ENCODE assay signal across 9 cellular contexts in the genomic region with DNA sequence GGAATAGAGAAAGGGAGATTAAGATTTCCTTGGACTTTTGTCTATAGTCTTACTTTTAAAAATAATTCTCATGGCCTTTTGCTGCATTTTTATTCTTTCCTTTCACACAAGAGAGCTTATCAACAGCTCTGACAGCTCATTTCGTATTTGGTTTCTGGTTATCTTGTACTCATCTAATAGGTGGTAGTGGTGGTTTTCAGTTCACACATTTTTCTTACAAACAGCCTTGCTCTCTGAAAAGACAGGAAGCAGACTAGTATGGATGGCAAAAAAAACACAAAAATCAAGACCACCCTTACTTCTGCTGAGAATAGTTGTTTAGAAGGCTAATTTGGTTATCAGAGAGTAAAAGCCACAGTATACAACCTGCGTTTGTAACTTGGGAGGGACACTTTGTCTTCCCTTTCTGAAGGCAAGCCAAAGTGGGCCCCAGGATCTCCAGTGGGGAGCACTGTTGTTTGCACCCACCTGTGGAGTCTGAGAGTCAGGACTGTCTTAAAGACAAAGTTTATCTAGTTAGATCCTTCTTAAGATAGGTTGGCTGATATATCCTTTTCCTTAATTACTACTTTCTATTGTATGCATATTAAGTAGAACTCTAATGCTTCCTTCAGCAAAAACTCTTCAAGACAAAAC.
DNase-seq lines count a peak whose midpoint lies in the region; ATAC-seq and TF ChIP-seq lines count a peak whose summit lies in the region.
"Had no signal": no experiment of that assay in that cellular context is flagged by ENCODE, and none has a peak within 500 bp of the region (broad histone marks: within the 10 kb centered on the region; RNA-seq: fewer than 3 reads in every experiment).

No MANE protein-coding gene starts in this region.

- H3K79me1 ChIP-seq in mesenchymal stem cell (replicated peaks; ENCODE audit: low read length, poor library complexity, severe bottlenecking) = peaks cover 34% of the 10 kb centered on the region

- no peak overlapping the region for H3K27ac ChIP-seq in mesenchymal stem cell (ENCODE audit: low read length, poor library complexity, severe bottlenecking)

- ATAC-seq in GM18505 (IDR thresholded peaks at IDR 0.05; ENCODE audit: unreplicated experiment) = peak; percentile 54
- peak; percentile 62 for ATAC-seq in GM21528 (IDR thresholded peaks at IDR 0.05; ENCODE audit: low FRiP score, unreplicated experiment)
- peak; percentile 60 for ATAC-seq in HG03521 (IDR thresholded peaks at IDR 0.05; ENCODE audit: unreplicated experiment)

- DNase-seq in mesenchymal stem cell (no peak), SW480 (ENCODE audit: low spot score) (no peak), SIG-M5 (lab: John Stamatoyannopoulos, UW) (no peak), SHP77 treated with DMSO at 0.1 percent for 48 hours (lab: John Stamatoyannopoulos, UW) (no peak), COLO668 (lab: John Stamatoyannopoulos, UW; ENCODE audit: unreplicated experiment) (no peak)
- DNase-seq: EL had no signal

- no peak overlapping the region for H4K91ac ChIP-seq in mesenchymal stem cell (ENCODE audit: low read length)

- H2AK5ac ChIP-seq in mesenchymal stem cell (ENCODE audit: low read length, severe bottlenecking) = peak overlapping the region; percentile 57

- no peak overlapping the region for H3K4me3 ChIP-seq in mesenchymal stem cell (ENCODE audit: insufficient read depth in 1 of 2, low read depth in 1 of 2, low read length in 2 of 2)

- H3K27me3 ChIP-seq in mesenchymal stem cell (ENCODE audit: control insufficient read depth in 1 of 2, insufficient read depth in 1 of 2, low read length in 2 of 2) = no peaks in the 10 kb centered on the region

- no peak overlapping the region for H3K4ac ChIP-seq in mesenchymal stem cell (ENCODE audit: low read depth in 1 of 2, low read length in 2 of 2)

- H3K18ac ChIP-seq in mesenchymal stem cell (ENCODE audit: low read depth in 1 of 2, low read length in 2 of 2) = no peak overlapping the region

- no peak overlapping the region for H2BK5ac ChIP-seq in mesenchymal stem cell (ENCODE audit: low read depth, low read length, poor library complexity, severe bottlenecking)

- H3K9me3 ChIP-seq in mesenchymal stem cell (ENCODE audit: control insufficient read depth, low read length) = no peaks in the 10 kb centered on the region

- no peak overlapping the region for H4K8ac ChIP-seq in mesenchymal stem cell (ENCODE audit: low read length)

- no peak overlapping the region for H3K23ac ChIP-seq in mesenchymal stem cell (ENCODE audit: low read length in 2 of 2)

- H2BK15ac ChIP-seq in mesenchymal stem cell (ENCODE audit: low read depth, poor library complexity, severe bottlenecking) = no peak overlapping the region

- no peak overlapping the region for H2AFZ ChIP-seq in mesenchymal stem cell (ENCODE audit: low read depth, low read length)

- H3K9ac ChIP-seq in mesenchymal stem cell (ENCODE audit: low read length) = no peak overlapping the region

- no peak overlapping the region for H3K14ac ChIP-seq in mesenchymal stem cell (ENCODE audit: low read length in 2 of 2)

- no peak overlapping the region for H2BK120ac ChIP-seq in mesenchymal stem cell (ENCODE audit: low read depth, low read length)

- H3K4me1 ChIP-seq in mesenchymal stem cell (ENCODE audit: control insufficient read depth, insufficient read depth, low read depth, low read length) = peaks cover 18% of the 10 kb centered on the region

- no peak for TF ChIP-seq POLR2A in GM18505 (IDR thresholded peaks at IDR 0.05; ENCODE audit: borderline replicate concordance, extremely low read depth, insufficient read depth, insufficient read length)

- WGBS in mesenchymal stem cell = 15% methylated on average over 1 of the region's 2 CpGs

- H2BK12ac ChIP-seq in mesenchymal stem cell (ENCODE audit: low read length in 2 of 2) = no peak overlapping the region

- H3K4me2 ChIP-seq in mesenchymal stem cell (ENCODE audit: low read length, poor library complexity, severe bottlenecking) = no peak overlapping the region

- H3K36me3 ChIP-seq in mesenchymal stem cell (ENCODE audit: control insufficient read depth in 1 of 2, insufficient read depth in 2 of 2, low read depth in 1 of 2, low read length in 2 of 2) = no peaks in the 10 kb centered on the region
